Comparison of ENCODE assay signal across 1 cellular context in genomic region chr16:73713817-73714495, GRCh38.
TF ChIP-seq lines count a peak whose summit lies in the region.

No MANE protein-coding gene starts in this region.

TF ChIP-seq in GM23338, 12 proteins besides CTCF, POLR2A, EP300 and RAD21 (continued from another document):
- no peak for TF ChIP-seq ZNF462 (CRISPR knock-in tag; IDR thresholded peaks at IDR 0.05)
- TF ChIP-seq STAT1 (IDR thresholded peaks at IDR 0.05; ENCODE audit: unreplicated experiment): no peak
- no peak for TF ChIP-seq ZNF331 (CRISPR knock-in tag; IDR thresholded peaks at IDR 0.05; ENCODE audit: low read depth)
